Comparison of ENCODE assay signal across 10 cellular contexts in the genomic region with DNA sequence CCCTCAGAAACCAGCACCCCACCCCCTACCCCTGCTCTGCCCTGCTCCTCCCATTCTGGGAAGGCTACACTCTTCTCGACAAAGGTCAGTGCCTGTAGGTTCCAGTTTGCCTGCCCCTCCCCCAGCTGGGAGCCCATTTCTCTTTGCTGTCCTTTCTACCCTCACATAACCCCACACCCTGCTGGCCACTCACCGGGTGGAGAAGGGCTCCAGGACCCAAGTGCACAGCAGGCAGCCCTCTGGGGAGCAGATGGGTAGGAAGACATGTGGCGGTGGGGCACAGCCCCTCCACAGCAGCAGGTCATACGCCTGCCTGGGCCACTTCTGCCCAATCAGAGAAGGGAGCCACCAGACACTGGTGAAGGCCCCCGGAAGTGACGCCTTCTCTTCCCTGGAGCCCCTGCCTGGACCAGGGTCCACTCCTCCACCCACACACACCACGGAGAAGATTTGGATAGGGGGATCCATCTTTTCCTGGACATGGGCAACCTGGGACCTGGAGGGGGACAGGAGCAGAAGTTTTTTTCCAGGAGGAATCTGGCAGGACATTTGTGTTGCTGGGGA. TPM values are rescaled to one million over a fixed set of nuclear protein-coding genes. Genes with fewer than 3 reads are reported as not detected.
DNase-seq lines count a peak whose midpoint lies in the region; ATAC-seq and TF ChIP-seq lines count a peak whose summit lies in the region.
"Had no signal": no experiment of that assay in that cellular context is flagged by ENCODE, and none has a peak within 500 bp of the region (broad histone marks: within the 10 kb centered on the region; RNA-seq: fewer than 3 reads in every experiment).

THPO (minus strand) TSS at position 326 of the 564 bp plus-strand sequence. CDS start 1,948 bp downstream, outside the sequence.

- TF ChIP-seq CTCF in colonic mucosa (IDR thresholded peaks at IDR 0.05) (no peak), upper lobe of right lung (IDR thresholded peaks at IDR 0.05) (no peak)

- H3K36me3 ChIP-seq in colonic mucosa (no peaks in the 10 kb centered on the region), upper lobe of right lung (no peaks in the 10 kb centered on the region)
- H3K36me3 ChIP-seq: neutrophil had no signal

- no peak for DNase-seq in activated naive CD4-positive, alpha-beta T cell treated with anti-CD3 and anti-CD28 coated beads, Interleukin-2, amount 10 ng/mL, durations not matched to agents 7 days and 5 days
- no peak for DNase-seq in activated naive CD4-positive, alpha-beta T cell (lab: John Stamatoyannopoulos, UW)
- no peak for DNase-seq in colonic mucosa
- DNase-seq in naive B cell, result no peak
- DNase-seq in upper lobe of right lung, result no peak
- DNase-seq in mucosa of gallbladder (ENCODE audit: low spot score), result no peak
- DNase-seq: NCI-H2171 had no signal

- no peak within 1 kb of the TSS for H3K27ac Mint-ChIP-seq in activated naive CD4-positive, alpha-beta T cell treated with anti-CD3 and anti-CD28 coated beads, Interleukin-2, amount 10 ng/mL, durations not matched to agents 7 days and 5 days
- peak within 1 kb of the TSS in 1 of 6 donors; percentile 22 for H3K27ac Mint-ChIP-seq in naive B cell

- intact Hi-C loops in colonic mucosa (cut with DNase I) (loop anchor here (10.0 kb wide), 1 partner anchor 87 kb away; no protein-coding TSS in a partner anchor), upper lobe of right lung (cut with DNase I) (loop anchor here (10.0 kb wide), 1 partner anchor 137 kb away; no protein-coding TSS in a partner anchor)

- H3K4me3 Mint-ChIP-seq in activated naive CD4-positive, alpha-beta T cell treated with anti-CD3 and anti-CD28 coated beads, Interleukin-2, amount 10 ng/mL, durations not matched to agents 7 days and 5 days, result peak within 1 kb of the TSS; percentile 47
- peak within 1 kb of the TSS; percentile 55 to 87 (median 76) for H3K4me3 Mint-ChIP-seq in naive B cell

- ATAC-seq in naive B cell (ENCODE audit: low read depth in 2 of 2) (no peak), upper lobe of right lung (peak; percentile 2), GM19395 (IDR thresholded peaks at IDR 0.05; ENCODE audit: unreplicated experiment) (no peak), HG02973 (IDR thresholded peaks at IDR 0.05; ENCODE audit: unreplicated experiment) (no peak)

- peak within 1 kb of the TSS; percentile 13 to 52 for H3K9ac ChIP-seq in colonic mucosa (ENCODE audit: low read depth in 2 of 2, low read length in 2 of 2)

- H3K9me3 ChIP-seq in colonic mucosa (no peaks in the 10 kb centered on the region), upper lobe of right lung (no peaks in the 10 kb centered on the region)
- H3K9me3 ChIP-seq: neutrophil had no signal

- no peaks in the 10 kb centered on the region for H3K9me3 Mint-ChIP-seq in activated naive CD4-positive, alpha-beta T cell treated with anti-CD3 and anti-CD28 coated beads, Interleukin-2, amount 10 ng/mL, durations not matched to agents 7 days and 5 days
- H3K9me3 Mint-ChIP-seq in naive B cell, result no peaks in the 10 kb centered on the region

- H3K27ac ChIP-seq in colonic mucosa, result peak within 1 kb of the TSS; percentile 47
- H3K27ac ChIP-seq in upper lobe of right lung, result no peak within 1 kb of the TSS
- H3K27ac ChIP-seq: neutrophil had no signal

- H3K27me3 Mint-ChIP-seq in activated naive CD4-positive, alpha-beta T cell treated with anti-CD3 and anti-CD28 coated beads, Interleukin-2, amount 10 ng/mL, durations not matched to agents 7 days and 5 days, result peaks cover 85% of the 10 kb centered on the region
- H3K27me3 Mint-ChIP-seq in naive B cell, result peaks cover 55 to 72% (median 61%) of the 10 kb centered on the region in 3 donors

- no peaks in the 10 kb centered on the region for H3K36me3 Mint-ChIP-seq in activated naive CD4-positive, alpha-beta T cell treated with anti-CD3 and anti-CD28 coated beads, Interleukin-2, amount 10 ng/mL, durations not matched to agents 7 days and 5 days
- peaks cover 0 to 7% of the 10 kb centered on the region in 2 donors for H3K36me3 Mint-ChIP-seq in naive B cell

- H3K4me1 ChIP-seq in colonic mucosa (peaks cover 9% of the 10 kb centered on the region), upper lobe of right lung (peaks cover 12% of the 10 kb centered on the region)

- H3K4me3 ChIP-seq in colonic mucosa (no peak within 1 kb of the TSS), upper lobe of right lung (no peak within 1 kb of the TSS)

- CTCF ChIA-PET in activated naive CD4-positive, alpha-beta T cell treated with anti-CD3 and anti-CD28 coated beads, Interleukin-2, amount 10 ng/mL, durations not matched to agents 7 days and 5 days (lab: Charles Lee), result interaction anchor here (1.1 kb wide), 1 partner anchor 136 kb away, joined by 4 read pairs; no protein-coding TSS in a partner anchor

- peaks cover 8% of the 10 kb centered on the region for H3K4me1 Mint-ChIP-seq in activated naive CD4-positive, alpha-beta T cell treated with anti-CD3 and anti-CD28 coated beads, Interleukin-2, amount 10 ng/mL, durations not matched to agents 7 days and 5 days
- peaks cover 6 to 20% (median 11%) of the 10 kb centered on the region in 3 donors for H3K4me1 Mint-ChIP-seq in naive B cell

- H3K27me3 ChIP-seq in colonic mucosa (peaks cover 30% of the 10 kb centered on the region), upper lobe of right lung (peaks cover 25% of the 10 kb centered on the region)

RNA-seq across cellular contexts. Expression of gene THPO, which starts in this region (rescaled TPM):
- total RNA-seq in colonic mucosa (under 1 TPM in 1 of 2 donors, not detected in 1; 0.17 TPM), upper lobe of right lung (0.20 TPM), mucosa of gallbladder (0.29 TPM)
- not detected for polyA plus RNA-seq in naive B cell (ENCODE audit: low read depth in 6 of 6)

Comparison
In these comparisons a context has a peak if more than half of its experiments do, and no peak if none do; other contexts are left out.
1. Peak in ATAC-seq in upper lobe of right lung; RNA of the gene not detected or under 1 TPM.